ENCODE assay signal across 16 cellular contexts in genomic region chr20:17620371-17621228, GRCh38. TPM values are rescaled to one million over a fixed set of nuclear protein-coding genes. Genes with fewer than 3 reads are reported as not detected.
DNase-seq lines count a peak whose midpoint lies in the region; ATAC-seq, FAIRE-seq and TF ChIP-seq lines count a peak whose summit lies in the region.
"Had no signal": no experiment of that assay in that cellular context is flagged by ENCODE, and none has a peak within 500 bp of the region (broad histone marks: within the 10 kb centered on the region; RNA-seq: fewer than 3 reads in every experiment).

No MANE protein-coding gene starts in this region.

- TF ChIP-seq EP300 in H1 (IDR thresholded peaks at IDR 0.05; ENCODE audit: borderline replicate concordance in 1 of 2, low read depth in 2 of 2, low read length in 2 of 2) = no peak

- H3K9me3 ChIP-seq in Caco-2 (no peaks in the 10 kb centered on the region), H1 (ENCODE audit: insufficient read depth in 2 of 2, low read depth in 1 of 2, low read length in 1 of 2) (no peaks in the 10 kb centered on the region), pancreas (no peaks in the 10 kb centered on the region)

- ATAC-seq in pancreas = no peak

- no peaks in the 10 kb centered on the region for H3K27me3 ChIP-seq in Caco-2 (replicated peaks; ENCODE audit: control insufficient read depth, insufficient read depth, low read length)
- no peaks in the 10 kb centered on the region for H3K27me3 ChIP-seq in H7 (ENCODE audit: control insufficient read depth, insufficient read depth, low read length)
- H3K27me3 ChIP-seq in H1 (replicated peaks in 1 of 4; ENCODE audit: control insufficient read depth in 3 of 4, extremely low read depth in 1 of 4, insufficient read depth in 3 of 4, low read length in 3 of 4) = no peaks in the 10 kb centered on the region
- H3K27me3 ChIP-seq in pancreas = no peaks in the 10 kb centered on the region

- peaks cover 34% of the 10 kb centered on the region for H3K36me3 ChIP-seq in Caco-2 (ENCODE audit: control insufficient read depth, insufficient read depth, low read length)
- H3K36me3 ChIP-seq in H7 (replicated peaks; ENCODE audit: control insufficient read depth, insufficient read depth, low read length) = peaks cover 45% of the 10 kb centered on the region
- H3K36me3 ChIP-seq in H1 (ENCODE audit: control insufficient read depth in 2 of 4, insufficient read depth in 4 of 4, low read length in 3 of 4) = peaks cover 9 to 62% (median 32%) of the 10 kb centered on the region in 4 experiments
- peaks cover 13 to 99% (median 90%) of the 10 kb centered on the region in 3 donors for H3K36me3 ChIP-seq in pancreas

- H4K5ac ChIP-seq in H1 (ENCODE audit: insufficient read length, low read depth, low read length) = no peak overlapping the region

- H2BK5ac ChIP-seq in H1 (ENCODE audit: low read depth, low read length) = 0 out of 2 replicates have a peak overlapping the region, but pooled peaks have one; percentile 35

- no peak overlapping the region for H2AK5ac ChIP-seq in H1 (ENCODE audit: low read depth, low read length)

- H4K20me1 ChIP-seq in H1 (replicated peaks in 1 of 2; ENCODE audit: control insufficient read depth in 1 of 2, insufficient read depth in 2 of 2, low read length in 2 of 2) = peaks cover 2 to 7% of the 10 kb centered on the region in 2 experiments

- POLR2A ChIA-PET in Caco-2 (lab: Charles Lee) (no interaction called here), H1 (lab: Charles Lee; ENCODE audit: partially characterized antibody) (no interaction called here)

- H3K9me3 Mint-ChIP-seq in Caco-2 (ENCODE audit: unreplicated experiment) = no peaks in the 10 kb centered on the region
- H3K9me3 Mint-ChIP-seq in CD14-positive monocyte = no peaks in the 10 kb centered on the region

- H3K9ac ChIP-seq in H1 (replicated peaks in 1 of 4; ENCODE audit: extremely low read depth in 1 of 4, low read depth in 3 of 4, low read length in 3 of 4) = no peak overlapping the region

- H3K4me3 ChIP-seq in Caco-2 (ENCODE audit: low read depth, low read length) (no peak overlapping the region), H7 (ENCODE audit: insufficient read depth, low read depth, low read length) (no peak overlapping the region), H1 (ENCODE audit: extremely low read depth in 1 of 4, insufficient read depth in 2 of 4, low read depth in 3 of 4, low read length in 4 of 4) (no peak overlapping the region), pancreas (no peak overlapping the region)
- H3K4me3 ChIP-seq: SK-N-MC had no signal

- H3K4ac ChIP-seq in H1 (replicated peaks; ENCODE audit: insufficient read length, low read depth, low read length) = no peak overlapping the region

- H3K4me1 Mint-ChIP-seq in Caco-2 (ENCODE audit: low read depth, unreplicated experiment) = no peaks in the 10 kb centered on the region
- peaks cover 10% of the 10 kb centered on the region for H3K4me1 Mint-ChIP-seq in CD14-positive monocyte

- H3K79me2 ChIP-seq in H1 (ENCODE audit: control insufficient read depth in 1 of 2, insufficient read depth in 2 of 2, low read length in 2 of 2) = no peaks in the 10 kb centered on the region

- H3K4me3 Mint-ChIP-seq in Caco-2 (ENCODE audit: unreplicated experiment) (no peak overlapping the region), CD14-positive monocyte (no peak overlapping the region)

- H3K36me3 Mint-ChIP-seq in Caco-2 (ENCODE audit: insufficient read depth, unreplicated experiment) (peaks cover 100% of the 10 kb centered on the region), CD14-positive monocyte (peaks cover 73 to 94% of the 10 kb centered on the region in 2 donors)

- H3K23ac ChIP-seq in H1 (ENCODE audit: insufficient read length) = no peak overlapping the region

- intact Hi-C loops in Caco-2 (cut with micrococcal nuclease; ENCODE audit: unreplicated experiment) = no loop called here
- intact Hi-C loops in pancreas (cut with DNase I) = no loop called here
- intact Hi-C loops in CD14-positive monocyte (cut with micrococcal nuclease) = no loop called here

- H3K27ac Mint-ChIP-seq in Caco-2 (ENCODE audit: unreplicated experiment) (peak overlapping the region; percentile 42), CD14-positive monocyte (peak overlapping the region in 2 of 7 donors; percentile 41 to 53)

- no peak overlapping the region for H4K8ac ChIP-seq in H1 (ENCODE audit: extremely low read depth, insufficient read depth, low read length)

- H3K14ac ChIP-seq in H1 (ENCODE audit: insufficient read length) = no peak overlapping the region

- no peak overlapping the region for H3K4me2 ChIP-seq in H1 (ENCODE audit: insufficient read depth in 1 of 2, low read depth in 2 of 2, low read length in 2 of 2)

- no TSS peak for BruUV-seq in Caco-2 (replicated peaks; lab: Mats Ljungman, UMichigan)

- FAIRE-seq in H1 (lab: Jason Lieb, UNC) (no peak), pancreas (lab: Jason Lieb, UNC) (no peak)
- FAIRE-seq: TTC549 had no signal

- 0 out of 2 replicates have a peak, but pooled peaks cover 6% of the 10 kb centered on the region for H3K4me1 ChIP-seq in Caco-2
- H3K4me1 ChIP-seq in H1 (replicated peaks in 1 of 4; ENCODE audit: control insufficient read depth in 3 of 4, insufficient read depth in 4 of 4, low read length in 3 of 4) = no peaks in the 10 kb centered on the region; a peak in 1 of 7 replicates
- peaks cover 0 to 10% (median 1%) of the 10 kb centered on the region in 3 donors for H3K4me1 ChIP-seq in pancreas

- H2AFZ ChIP-seq in H1 (ENCODE audit: low read length) = no peak overlapping the region

- WGBS in H1 (ENCODE audit: extremely low coverage in 1 of 2, insufficient coverage in 1 of 2, insufficient read length in 1 of 2, insufficient replicate concordance in 2 of 2, low coverage in 1 of 2, low lambda C conversion rate in 2 of 2, missing lambda C conversion rate in 1 of 2), 2 experiments = 96% methylated on average over 31 of the region's 33 CpGs; no CpG with 5 or more reads in 1 of the 2 experiments
- WGBS in pancreas, 2 donors = 77 to 79% methylated on average over 33 of the region's 33 CpGs

- H3K23me2 ChIP-seq in H1 (ENCODE audit: low read depth, low read length) = no peaks in the 10 kb centered on the region

- no peaks in the 10 kb centered on the region for H3K27me3 Mint-ChIP-seq in Caco-2 (ENCODE audit: insufficient read depth, unreplicated experiment)
- no peaks in the 10 kb centered on the region for H3K27me3 Mint-ChIP-seq in CD14-positive monocyte (ENCODE audit: low read depth in 3 of 3)

- TF ChIP-seq CTCF in Caco-2 (IDR thresholded peaks at IDR 0.05; ENCODE audit: insufficient read depth in 1 of 2, low read depth in 1 of 2, low read length in 1 of 2, severe bottlenecking in 1 of 2, unreplicated experiment in 1 of 2) = no peak
- no peak for TF ChIP-seq CTCF in H1 (IDR thresholded peaks at IDR 0.05; ENCODE audit: control extremely low read depth in 1 of 3, insufficient read depth in 1 of 3, low read depth in 1 of 3, low read length in 3 of 3)
- no peak for TF ChIP-seq CTCF in pancreas (IDR thresholded peaks at IDR 0.05)
- TF ChIP-seq CTCF in CD14-positive monocyte (IDR thresholded peaks at IDR 0.05) = no peak

- H3K79me1 ChIP-seq in H1 (ENCODE audit: low read depth, low read length) = no peaks in the 10 kb centered on the region

- no peak overlapping the region for H2BK15ac ChIP-seq in H1 (ENCODE audit: low read length)

- no peak overlapping the region for H2BK12ac ChIP-seq in H1 (ENCODE audit: low read depth, low read length)

- no peak overlapping the region for H4K91ac ChIP-seq in H1 (replicated peaks; ENCODE audit: insufficient read length, low read length)

- no peak overlapping the region for H3K18ac ChIP-seq in H1 (ENCODE audit: extremely low read depth, low read length)

- no peak overlapping the region for H2BK20ac ChIP-seq in H1 (ENCODE audit: low read length)

- no peak overlapping the region for H2BK120ac ChIP-seq in H1 (replicated peaks; ENCODE audit: low read depth, low read length)

- no peak overlapping the region for H3K56ac ChIP-seq in H1 (replicated peaks; ENCODE audit: insufficient read length, low read depth, low read length)

- no peak for TF ChIP-seq RAD21 in H1 (IDR thresholded peaks at IDR 0.05 in 1 of 2, conservative IDR thresholded peaks at IDR 0.05 in 1 of 2; ENCODE audit: low read depth in 2 of 2, low read length in 2 of 2)

- H3K27ac ChIP-seq in H1 (ENCODE audit: low read depth, low read length) (no peak overlapping the region), pancreas (no peak overlapping the region)
- H3K27ac ChIP-seq: SK-N-MC had no signal

- CTCF ChIA-PET in Caco-2 (lab: Charles Lee) (no interaction called here), H1 (lab: Charles Lee; ENCODE audit: partially characterized antibody) (interaction anchor here (1.6 to 10.0 kb wide), 3 partner anchors 10 to 117 kb away, joined by 4 to 114 read pairs (median 95); no protein-coding TSS in a partner anchor)

- DNase-seq in Caco-2 (peak in 1 of 2 experiments; percentile 30), H7 (peak; percentile 42), H1 (ENCODE audit: low read depth in 1 of 2, low spot score in 2 of 2) (no peak), pancreas (peak in 5 of 6 donors; percentile 10 to 71 (median 20)), NCI-H1105 (lab: John Stamatoyannopoulos, UW) (no peak), OCI-M2 (lab: John Stamatoyannopoulos, UW; ENCODE audit: unreplicated experiment) (no peak), CD14-positive monocyte (ENCODE audit: low spot score) (no peak), NOMO-1 treated with dmso at 0.1 percent for 144 hours (lab: John Stamatoyannopoulos, UW; ENCODE audit: unreplicated experiment) (no peak)
- DNase-seq: AML-193, GF-D8, HCEC 1CT, mesenchymal stem cell, NCI-H1694, substantia nigra had no signal

- no peak for TF ChIP-seq POLR2A in H1 (IDR thresholded peaks at IDR 0.05; ENCODE audit: control extremely low read depth in 1 of 2, low read depth in 2 of 2, low read length in 2 of 2)

TF ChIP-seq in H1, 55 proteins besides CTCF, POLR2A, EP300 and RAD21 (continues in another document):
- TF ChIP-seq ZNF274 (IDR thresholded peaks at IDR 0.05; ENCODE audit: borderline replicate concordance, extremely low read depth, low read length) (no peak), RXRA (IDR thresholded peaks at IDR 0.05; ENCODE audit: insufficient read depth, low read depth, low read length) (no peak), KDM4A (IDR thresholded peaks at IDR 0.05; ENCODE audit: low read depth, low read length, severe bottlenecking) (no peak)

RNA-seq across cellular contexts. Expression of gene DSTN, which starts 50.7 kb away (rescaled TPM):
- total RNA-seq in Caco-2 (2022) (313 and 318 TPM in 2 replicates), pancreas (100 to 1,000 TPM; 172 to 192 (median 182) TPM)
- 112 and 126 TPM in 2 replicates for total RNA-seq in H7 (2014; rRNA removed; shearing (Covaris generic))
- total RNA-seq in H1 (2021; fragmentation: NEBNext Ultra II Directional; extraction: Animal tissue kit (Norgen Biotek cat#: 25700)) = 208 TPM in 2 replicates
- polyA plus RNA-seq in H1 (2011; rRNA removed) (21.9 and 43.3 TPM in 2 replicates), pancreas (100 to 1,000 TPM; 138 to 242 TPM), CD14-positive monocyte (10 to 100 TPM; 58.4 to 63.8 TPM)
- 48.1 TPM for polyA plus RNA-seq in H1 (2011; cell fraction: cytosol; rRNA removed)
- 26.3 TPM for polyA plus RNA-seq in H1 (2011; cell fraction: nucleus; rRNA removed)
- 138 to 228 TPM (median 144 TPM) in 4 replicates for polyA plus RNA-seq in H1 (2012, experiment 1 of 2)
- 78.5 TPM for polyA plus RNA-seq in H1 (2012, experiment 2 of 2)
- 327 TPM for polyA plus RNA-seq in H1 (2013, experiment 1 of 2)
- 333 TPM for polyA plus RNA-seq in H1 (2013, experiment 2 of 2)
- polyA minus RNA-seq in H1 (2011; rRNA and poly(A)+ RNA removed) = 9.6 and 10.5 TPM in 2 replicates
- 25.1 TPM for polyA minus RNA-seq in H1 (2011; cell fraction: cytosol; rRNA and poly(A)+ RNA removed)
- 17.0 TPM for polyA minus RNA-seq in H1 (2011; cell fraction: nucleus; rRNA and poly(A)+ RNA removed)

Comparison
In these comparisons a context has a peak if more than half of its experiments do, and no peak if none do; other contexts are left out.
1. DNase-seq: peak in H7 (single experiment) and pancreas (5 of 6); none in H1 (0 of 2), NCI-H1105 (single experiment), OCI-M2 (single experiment), CD14-positive monocyte (single experiment) and NOMO-1 treated with dmso at 0.1 percent for 144 hours (single experiment).